ENCODE assay signal across 33 cellular contexts in genomic region chr1:209920844-209921243, GRCh38. TPM values are rescaled to one million over a fixed set of nuclear protein-coding genes. Genes with fewer than 3 reads are reported as not detected.
"Had no signal": no experiment of that assay in that cellular context is flagged by ENCODE, and none has a peak within 500 bp of the region (broad histone marks: within the 10 kb centered on the region; RNA-seq: fewer than 3 reads in every experiment).

No MANE protein-coding gene starts in this region.

- FAIRE-seq: bronchial epithelial cell, TTC549 had no signal

- H3K27me3 ChIP-seq: ascending aorta, cardiac muscle cell had no signal

- H3K27ac ChIP-seq: ascending aorta, cardiac muscle cell, WERI-Rb-1 had no signal

- H3K36me3 ChIP-seq: ascending aorta, cardiac muscle cell, WERI-Rb-1 had no signal

- H3K4me3 ChIP-seq: ascending aorta, cardiac muscle cell had no signal

- H3K4me1 ChIP-seq: ascending aorta had no signal

- ATAC-seq: activated CD4-positive, alpha-beta T cell treated with anti-CD3 and anti-CD28 coated beads for 36 hours; activated CD4-positive, CD25-positive, alpha-beta regulatory T cell treated with anti-CD3 and anti-CD28 coated beads, Interleukin-2, amount 50 U/mL, for 24 hours; activated CD8-positive, alpha-beta memory T cell treated with anti-CD3 and anti-CD28 coated beads, Interleukin-2, amount 10 ng/mL, durations not matched to agents 7 days and 5 days; activated CD8-positive, alpha-beta T cell treated with anti-CD3 and anti-CD28 coated beads, Interleukin-2, amount 10 ng/mL, durations not matched to agents 7 days and 5 days; activated naive CD8-positive, alpha-beta T cell treated with anti-CD3 and anti-CD28 coated beads, Interleukin-2, amount 50 U/mL, for 24 hours; WTC11 had no signal

- H3K9me3 ChIP-seq: ascending aorta had no signal

- DNase-seq: activated CD4-positive, alpha-beta memory T cell treated with anti-CD3 and anti-CD28 coated beads, Interleukin-2, amount 10 ng/mL, durations not matched to agents 7 days and 5 days; activated CD4-positive, alpha-beta T cell treated with anti-CD3 and anti-CD28 coated beads for 1 hour; activated CD4-positive, alpha-beta T cell treated with anti-CD3 and anti-CD28 coated beads for 36 hours; activated CD4-positive, alpha-beta T cell treated with anti-CD3 and anti-CD28 coated beads for 48 hours; activated CD4-positive, alpha-beta T cell treated with anti-CD3 and anti-CD28 coated beads, Interleukin-2, amount 10 ng/mL, durations not matched to agents 7 days and 5 days; activated CD4-positive, alpha-beta T cell treated with anti-CD3 and anti-CD28 coated beads, Interleukin-2, amount 50 U/mL, for 48 hours; activated CD4-positive, CD25-positive, alpha-beta regulatory T cell; activated CD8-positive, alpha-beta memory T cell treated with anti-CD3 and anti-CD28 coated beads for 24 hours; activated CD8-positive, alpha-beta memory T cell treated with anti-CD3 and anti-CD28 coated beads, Interleukin-2, amount 10 ng/mL, durations not matched to agents 7 days and 5 days; activated CD8-positive, alpha-beta memory T cell treated with anti-CD3 and anti-CD28 coated beads, Interleukin-2, amount 50 U/mL, for 48 hours; activated CD8-positive, alpha-beta T cell treated with anti-CD3 and anti-CD28 coated beads, Interleukin-2, amount 10 ng/mL, durations not matched to agents 7 days and 5 days; activated effector memory CD4-positive, alpha-beta T cell treated with Interleukin-2 at 50 U/mL for 16 hours; activated gamma-delta T cell; activated naive CD4-positive, alpha-beta T cell treated with anti-CD3 and anti-CD28 coated beads, Interleukin-2, amount 10 ng/mL, durations not matched to agents 7 days and 5 days; activated naive CD4-positive, alpha-beta T cell treated with Interleukin-2 at 50 U/mL for 16 hours; activated naive CD8-positive, alpha-beta T cell treated with anti-CD3 and anti-CD28 coated beads, Interleukin-2, amount 10 ng/mL, durations not matched to agents 7 days and 5 days; activated naive CD8-positive, alpha-beta T cell treated with anti-CD3 and anti-CD28 coated beads, Interleukin-2, amount 50 U/mL, for 24 hours; activated T-cell treated with anti-CD3 and anti-CD28 coated beads, Interleukin-2, amount 50 U/mL, for 24 hours; activated T-cell treated with anti-CD3 and anti-CD28 coated beads, Interleukin-2, amount 50 U/mL, for 48 hours; amygdala; anterior cingulate cortex; caudate nucleus; cerebellar nuclear complex; T-helper 2 cell; T-helper 9 cell; WERI-Rb-1 had no signal

RNA-seq across cellular contexts. Expression of gene SYT14, which starts 17.2 kb away (rescaled TPM):
- total RNA-seq: activated CD4-positive, alpha-beta memory T cell treated with anti-CD3 and anti-CD28 coated beads, Interleukin-2, amount 10 ng/mL, durations not matched to agents 7 days and 5 days; activated CD4-positive, alpha-beta T cell treated with anti-CD3 and anti-CD28 coated beads for 36 hours; activated CD4-positive, alpha-beta T cell treated with anti-CD3 and anti-CD28 coated beads, Interleukin-2, amount 10 ng/mL, durations not matched to agents 7 days and 5 days; activated CD8-positive, alpha-beta memory T cell treated with anti-CD3 and anti-CD28 coated beads, Interleukin-2, amount 10 ng/mL, durations not matched to agents 7 days and 5 days; activated CD8-positive, alpha-beta T cell treated with anti-CD3 and anti-CD28 coated beads, Interleukin-2, amount 10 ng/mL, durations not matched to agents 7 days and 5 days; activated naive CD8-positive, alpha-beta T cell treated with anti-CD3 and anti-CD28 coated beads, Interleukin-2, amount 10 ng/mL, durations not matched to agents 7 days and 5 days; activated T-helper 2 cell treated with anti-CD3 and anti-CD28 coated beads, Interferon-gamma antibody, Interleukin-2, Interleukin-4, amounts not matched to agents 10 μg/mL and 5 μg/mL and 100 μg/mL, durations not matched to agents 14 hours and 24 hours and 36 hours; ascending aorta; bronchial epithelial cell had no signal
